8 cellular contexts compared by ENCODE assay signal in the genomic region with DNA sequence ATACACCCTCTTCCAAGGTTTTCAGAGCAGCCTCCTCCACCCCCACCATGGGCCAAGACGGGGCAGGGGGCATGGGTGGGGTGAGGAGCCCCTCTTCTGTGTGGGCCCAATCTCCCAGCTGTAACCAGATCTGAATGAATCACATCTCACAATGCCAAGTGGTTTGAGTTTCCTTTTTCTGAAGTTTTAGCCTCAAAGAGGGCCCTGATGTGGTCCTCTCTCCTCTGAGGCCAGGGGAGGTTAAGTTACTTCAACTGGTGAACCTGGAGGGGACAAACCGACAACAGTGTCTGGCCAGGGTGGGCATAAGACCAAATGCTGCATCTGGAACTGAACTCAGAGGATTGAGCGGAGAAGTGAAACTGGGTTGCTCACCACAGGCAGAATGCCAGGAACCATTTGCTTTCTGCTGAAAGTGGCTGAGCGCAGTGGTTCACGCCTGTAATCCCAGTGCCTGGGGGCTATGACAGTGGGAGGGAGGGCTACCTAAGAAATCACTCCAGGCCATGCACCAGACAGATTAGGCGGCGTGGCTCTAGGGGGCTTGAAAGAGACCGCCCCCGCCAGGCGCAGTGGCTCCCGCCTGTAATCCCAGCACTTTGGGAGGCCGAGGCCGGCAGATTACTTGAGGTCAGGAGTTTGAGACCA. TPM values are rescaled to one million over a fixed set of nuclear protein-coding genes. Genes with fewer than 3 reads are reported as not detected.
DNase-seq lines count a peak whose midpoint lies in the region; ATAC-seq and TF ChIP-seq lines count a peak whose summit lies in the region.

No MANE protein-coding gene starts in this region.

- peaks cover 49% of the 10 kb centered on the region for H3K27me3 Mint-ChIP-seq in progenitor cell of endocrine pancreas

- no peaks in the 10 kb centered on the region for H3K36me3 ChIP-seq in suprapubic skin

- H3K27me3 ChIP-seq in layer of hippocampus (ENCODE audit: control insufficient read depth, insufficient read depth, low read length), result peaks cover 2% of the 10 kb centered on the region
- no peaks in the 10 kb centered on the region for H3K27me3 ChIP-seq in suprapubic skin

- WGBS in suprapubic skin, result 31% methylated on average over 8 of the region's 13 CpGs

- no peaks in the 10 kb centered on the region for H3K9me3 Mint-ChIP-seq in progenitor cell of endocrine pancreas (ENCODE audit: low read depth)

- ATAC-seq in GM18909 (IDR thresholded peaks at IDR 0.05; ENCODE audit: poor library complexity, unreplicated experiment), result no peak

- H3K27ac ChIP-seq in layer of hippocampus (ENCODE audit: low read depth, low read length), result peak overlapping the region; percentile 25
- H3K27ac ChIP-seq in suprapubic skin, result peak overlapping the region; percentile 57

- H3K27ac Mint-ChIP-seq in progenitor cell of endocrine pancreas, result no peak overlapping the region

- peak overlapping the region; percentile 20; the same call in 1 of the 2 replicates for H3K4me3 ChIP-seq in AG10803 (ENCODE audit: low read length)
- H3K4me3 ChIP-seq in suprapubic skin, result peak overlapping the region; percentile 34

- H3K4me1 ChIP-seq in suprapubic skin, result peaks cover 22% of the 10 kb centered on the region

- TF ChIP-seq CTCF in AG10803 (conservative IDR thresholded peaks at IDR 0.05; ENCODE audit: low read length), result no peak
- no peak for TF ChIP-seq CTCF in suprapubic skin (IDR thresholded peaks at IDR 0.05)
- no peak for TF ChIP-seq CTCF in progenitor cell of endocrine pancreas (IDR thresholded peaks at IDR 0.05; ENCODE audit: unreplicated experiment)

- no peaks in the 10 kb centered on the region for H3K36me3 Mint-ChIP-seq in progenitor cell of endocrine pancreas (ENCODE audit: insufficient read depth)

- no peaks in the 10 kb centered on the region for H3K9me3 ChIP-seq in suprapubic skin

- no peak for TF ChIP-seq EP300 in suprapubic skin (IDR thresholded peaks at IDR 0.05)

- no peak overlapping the region for H3K4me3 Mint-ChIP-seq in progenitor cell of endocrine pancreas (ENCODE audit: low read depth)

- H3K4me1 Mint-ChIP-seq in progenitor cell of endocrine pancreas (ENCODE audit: low read depth), result peaks cover 4% of the 10 kb centered on the region

- DNase-seq in AG10803 (ENCODE audit: low read depth), result peak; percentile 67
- peak; percentile 92 for DNase-seq in M059J (ENCODE audit: low read depth)
- peak; percentile 75 for DNase-seq in amniotic epithelial cell (ENCODE audit: low read depth)
- peak in 1 of 2 donors; percentile 77 for DNase-seq in suprapubic skin (ENCODE audit: low spot score in 2 of 2)
- no peak for DNase-seq in progenitor cell of endocrine pancreas (ENCODE audit: low spot score, unreplicated experiment)
- no peak for DNase-seq in stimulated activated CD4-positive, alpha-beta T cell treated with anti-CD3 and anti-CD28 coated beads, Interleukin-4, amount 100 ng/mL, for 4 hours

- TF ChIP-seq POLR2A in suprapubic skin (IDR thresholded peaks at IDR 0.05), result no peak

RNA-seq across cellular contexts. Expression of gene IRGC, which starts 15.4 kb away (rescaled TPM):
- not detected in 2 replicates for total RNA-seq in M059J (2014; rRNA removed; shearing (Covaris generic))
- total RNA-seq in suprapubic skin (not detected), progenitor cell of endocrine pancreas (not detected in 2 replicates)

RNA-seq across cellular contexts. Expression of gene PLAUR, which starts 30.5 kb away (rescaled TPM):
- 92.1 and 117 TPM in 2 replicates for total RNA-seq in M059J (2014; rRNA removed; shearing (Covaris generic))
- total RNA-seq in suprapubic skin (10 to 100 TPM in 2 of 4 donors, 1 to 10 TPM in 2; 5.6 to 18.0 (median 10.9) TPM), progenitor cell of endocrine pancreas (10.5 and 12.5 TPM in 2 replicates)

RNA-seq across cellular contexts. Expression of gene SMG9, which starts 54.3 kb away (rescaled TPM):
- 16.0 and 24.0 TPM in 2 replicates for total RNA-seq in M059J (2014; rRNA removed; shearing (Covaris generic))
- total RNA-seq in suprapubic skin (10 to 100 TPM; 21.5 to 44.4 (median 30.1) TPM), progenitor cell of endocrine pancreas (74.9 and 78.9 TPM in 2 replicates)

Comparison
In these comparisons a context has a peak if more than half of its experiments do, and no peak if none do; other contexts are left out.
1. DNase-seq: peak in AG10803 (single experiment), M059J (single experiment) and amniotic epithelial cell (single experiment); none in progenitor cell of endocrine pancreas (single experiment) and stimulated activated CD4-positive, alpha-beta T cell treated with anti-CD3 and anti-CD28 coated beads, Interleukin-4, amount 100 ng/mL, for 4 hours (0 of 2).